ENCODE assay signal across 26 cellular contexts in the genomic region with DNA sequence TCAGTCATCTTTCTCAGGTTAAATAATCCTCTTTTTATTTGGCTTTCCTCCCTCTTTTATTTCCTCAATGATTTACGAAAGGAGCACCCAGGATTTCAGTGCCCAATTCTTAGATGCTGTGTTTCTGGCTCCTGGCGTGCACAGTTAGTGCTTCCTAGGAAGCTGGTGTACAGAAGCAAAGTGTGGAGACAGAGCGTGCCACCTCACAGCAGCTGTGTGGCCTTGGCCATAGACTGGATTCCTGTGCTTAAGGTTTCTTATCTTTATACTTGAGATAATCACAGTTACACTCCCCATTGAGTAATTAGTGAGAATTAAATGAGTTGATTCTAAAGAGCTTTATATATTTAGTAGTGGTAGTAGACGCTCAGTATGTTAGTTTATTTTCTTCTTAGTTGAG. TPM values are rescaled to one million over a fixed set of nuclear protein-coding genes. Genes with fewer than 3 reads are reported as not detected.
"Had no signal": no experiment of that assay in that cellular context is flagged by ENCODE, and none has a peak within 500 bp of the region (broad histone marks: within the 10 kb centered on the region; RNA-seq: fewer than 3 reads in every experiment).

No MANE protein-coding gene starts in this region.

- H3K27ac Mint-ChIP-seq: dendritic cell treated with granulocyte-macrophage colony-stimulating factor and Interleukin-4, amounts not matched to agents 40 ng/mL and 50 ng/mL, for 4 days; endodermal cell; naive thymus-derived CD4-positive, alpha-beta T cell; stimulated activated naive B cell treated with anti-CD40 and anti-IgM and Interleukin-4, amounts not matched to agents 10 μg/mL and 1 μg/mL and 100 μg/mL, for 72 hours; stimulated activated naive CD8-positive, alpha-beta T cell treated with anti-CD3 and anti-CD28 coated beads, Interleukin-15, Interleukin-2, amounts not matched to agents 100 ng/mL and 50 ng/mL, for 24 hours had no signal

- H3K27me3 ChIP-seq: colonic mucosa, gastrocnemius medialis, left lung, transverse colon, upper lobe of right lung, uterus had no signal

- H3K9me3 ChIP-seq: colonic mucosa, gastrocnemius medialis, left lung, psoas muscle, transverse colon, upper lobe of right lung, uterus had no signal

- H3K4me3 Mint-ChIP-seq: dendritic cell treated with granulocyte-macrophage colony-stimulating factor and Interleukin-4, amounts not matched to agents 40 ng/mL and 50 ng/mL, for 4 days; endodermal cell; naive thymus-derived CD4-positive, alpha-beta T cell; nephron; stimulated activated naive B cell treated with anti-CD40 and anti-IgM and Interleukin-4, amounts not matched to agents 10 μg/mL and 1 μg/mL and 100 μg/mL, for 72 hours; stimulated activated naive CD8-positive, alpha-beta T cell treated with anti-CD3 and anti-CD28 coated beads, Interleukin-15, Interleukin-2, amounts not matched to agents 100 ng/mL and 50 ng/mL, for 24 hours had no signal

- ATAC-seq: esophagus mucosa; gastrocnemius medialis; left lung; naive thymus-derived CD4-positive, alpha-beta T cell; psoas muscle; right cardiac atrium; stimulated activated naive B cell treated with anti-CD40 and anti-IgM and Interleukin-4, amounts not matched to agents 10 μg/mL and 1 μg/mL and 100 μg/mL, for 72 hours; upper lobe of right lung had no signal

- H3K36me3 ChIP-seq: colonic mucosa, gastrocnemius medialis, left lung, transverse colon, upper lobe of right lung, uterus had no signal

- DNase-seq: colonic mucosa; effector CD8-positive, alpha-beta T cell; endodermal cell; foreskin fibroblast; gastrocnemius medialis; head of caudate nucleus; kidney; left lung; mesenchymal stem cell; midbrain; naive thymus-derived CD4-positive, alpha-beta T cell; nucleus accumbens; psoas muscle; right cardiac atrium; stimulated activated CD4-positive, alpha-beta T cell treated with anti-CD3 and anti-CD28 coated beads, Interleukin-15, amount 100 ng/mL, for 24 hours; stimulated activated CD4-positive, alpha-beta T cell treated with anti-CD3 and anti-CD28 coated beads, Interleukin-2, amount 100 ng/mL, for 48 hours; stimulated activated naive B cell treated with anti-CD40 and anti-IgM and Interleukin-4, amounts not matched to agents 10 μg/mL and 1 μg/mL and 100 μg/mL, for 72 hours; transverse colon; upper lobe of right lung; uterus had no signal

- H3K9me3 Mint-ChIP-seq: dendritic cell treated with granulocyte-macrophage colony-stimulating factor and Interleukin-4, amounts not matched to agents 40 ng/mL and 50 ng/mL, for 4 days; endodermal cell; naive thymus-derived CD4-positive, alpha-beta T cell; nephron; stimulated activated naive B cell treated with anti-CD40 and anti-IgM and Interleukin-4, amounts not matched to agents 10 μg/mL and 1 μg/mL and 100 μg/mL, for 72 hours; stimulated activated naive CD8-positive, alpha-beta T cell treated with anti-CD3 and anti-CD28 coated beads, Interleukin-15, Interleukin-2, amounts not matched to agents 100 ng/mL and 50 ng/mL, for 24 hours had no signal

- H3K27me3 Mint-ChIP-seq: dendritic cell treated with granulocyte-macrophage colony-stimulating factor and Interleukin-4, amounts not matched to agents 40 ng/mL and 50 ng/mL, for 4 days; stimulated activated naive B cell treated with anti-CD40 and anti-IgM and Interleukin-4, amounts not matched to agents 10 μg/mL and 1 μg/mL and 100 μg/mL, for 72 hours had no signal

- H3K4me1 ChIP-seq: colonic mucosa, gastrocnemius medialis, left lung, psoas muscle, upper lobe of right lung, uterus had no signal

- H3K36me3 Mint-ChIP-seq: stimulated activated naive B cell treated with anti-CD40 and anti-IgM and Interleukin-4, amounts not matched to agents 10 μg/mL and 1 μg/mL and 100 μg/mL, for 72 hours had no signal

- H3K4me3 ChIP-seq: colonic mucosa, gastrocnemius medialis, left lung, psoas muscle, skin epidermis, transverse colon, upper lobe of right lung, uterus had no signal

- H3K27ac ChIP-seq: colonic mucosa, epithelial cell of prostate, gastrocnemius medialis, left lung, psoas muscle, skin epidermis, transverse colon, upper lobe of right lung, uterus had no signal

RNA-seq across cellular contexts. Expression of a gene that starts 39.7 kb away (rescaled TPM):
- total RNA-seq: naive thymus-derived CD4-positive, alpha-beta T cell had no signal
